19 cellular contexts compared by ENCODE assay signal in the genomic region with DNA sequence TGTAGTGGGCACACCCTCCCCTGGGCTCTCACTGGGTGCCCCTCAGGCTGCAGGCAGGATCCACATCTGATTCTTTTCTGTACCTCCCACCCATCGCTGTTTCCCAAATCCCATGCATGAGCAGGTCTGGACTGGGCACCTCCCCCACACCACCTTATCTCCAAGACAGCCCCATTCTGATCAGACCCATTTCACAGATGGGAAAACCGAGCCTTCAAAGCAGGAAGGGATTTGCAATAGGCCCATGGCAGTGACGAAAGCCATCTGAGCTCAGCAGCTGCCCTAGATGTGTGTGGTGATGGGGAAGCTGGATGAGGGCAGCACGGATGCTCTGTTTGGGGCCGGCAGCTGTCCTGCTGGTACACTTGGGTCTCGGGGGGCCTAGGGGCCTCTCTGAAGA. TPM values are rescaled to one million over a fixed set of nuclear protein-coding genes. Genes with fewer than 3 reads are reported as not detected.
DNase-seq lines count a peak whose midpoint lies in the region; TF ChIP-seq lines count a peak whose summit lies in the region.
"Had no signal": no experiment of that assay in that cellular context is flagged by ENCODE, and none has a peak within 500 bp of the region (broad histone marks: within the 10 kb centered on the region; RNA-seq: fewer than 3 reads in every experiment).

No MANE protein-coding gene starts in this region.

- H2AFZ ChIP-seq in PC-9: no peak overlapping the region
- no peak overlapping the region for H2AFZ ChIP-seq in mammary epithelial cell (ENCODE audit: low read depth, low read length)

- no peaks in the 10 kb centered on the region for H3K27me3 Mint-ChIP-seq in Calu3 (ENCODE audit: unreplicated experiment)

- peaks cover 54% of the 10 kb centered on the region for H3K36me3 Mint-ChIP-seq in Calu3 (ENCODE audit: insufficient read depth, unreplicated experiment)
- H3K36me3 Mint-ChIP-seq: CD14-positive monocyte had no signal

- H3K9me2 ChIP-seq in PC-9 (ENCODE audit: insufficient read depth): no peaks in the 10 kb centered on the region

- H3K4me1 ChIP-seq in PC-9 (replicated peaks; ENCODE audit: insufficient read depth): peaks cover 37% of the 10 kb centered on the region
- H3K4me1 ChIP-seq in mammary epithelial cell (ENCODE audit: insufficient read depth, low read length): peaks cover 20% of the 10 kb centered on the region
- peaks cover 35% of the 10 kb centered on the region for H3K4me1 ChIP-seq in skeletal muscle satellite cell (ENCODE audit: control insufficient read depth, insufficient read depth, low read length)
- H3K4me1 ChIP-seq: HAP-1 had no signal

- TF ChIP-seq CTCF in Calu3 (IDR thresholded peaks at IDR 0.05; ENCODE audit: unreplicated experiment) (no peak), PC-9 (conservative IDR thresholded peaks at IDR 0.05) (no peak), mammary epithelial cell (conservative IDR thresholded peaks at IDR 0.05 in 1 of 2, IDR thresholded peaks at IDR 0.05 in 1 of 2; ENCODE audit: extremely low read depth in 1 of 2, insufficient read depth in 1 of 2, low read depth in 1 of 2, low read length in 2 of 2) (no peak)

- dilution Hi-C loops in mammary epithelial cell (cut with HindIII; ENCODE audit: low sequenced_read_pairs): no loop called here

- H3K4me2 ChIP-seq in PC-9 (peak overlapping the region; percentile 75), mammary epithelial cell (ENCODE audit: insufficient read depth, low read depth, low read length) (peak overlapping the region; percentile 90), skeletal muscle satellite cell (ENCODE audit: low read length) (peak overlapping the region; percentile 85)

- no peak for TF ChIP-seq POLR2A in erythroblast (IDR thresholded peaks at IDR 0.05; ENCODE audit: low read length)

- peak overlapping the region; percentile 83 for H3K27ac Mint-ChIP-seq in Calu3 (ENCODE audit: unreplicated experiment)
- H3K27ac Mint-ChIP-seq: CD14-positive monocyte had no signal

- H3K9me3 ChIP-seq in PC-9 (ENCODE audit: insufficient read depth, low read depth): no peaks in the 10 kb centered on the region
- H3K9me3 ChIP-seq in mammary epithelial cell (replicated peaks; ENCODE audit: insufficient read depth, low read length): no peaks in the 10 kb centered on the region
- no peaks in the 10 kb centered on the region for H3K9me3 ChIP-seq in skeletal muscle satellite cell (replicated peaks; ENCODE audit: low read length)
- H3K9me3 ChIP-seq: HAP-1, SJCRH30 had no signal

- in situ Hi-C loops in mammary epithelial cell (cut with MboI; ENCODE audit: low sequenced_read_pairs in 2 of 2): no loop called here

- H3F3A ChIP-seq in PC-9 (ENCODE audit: insufficient read depth, low read depth): peaks cover 51% of the 10 kb centered on the region

- peak overlapping the region; percentile 78 for H3K27ac ChIP-seq in PC-9
- no peak overlapping the region for H3K27ac ChIP-seq in mammary epithelial cell (ENCODE audit: insufficient read depth, low read depth, low read length)
- H3K27ac ChIP-seq: SJCRH30 had no signal

- H4K20me1 ChIP-seq in PC-9 (ENCODE audit: insufficient read depth) (peaks cover 97% of the 10 kb centered on the region), mammary epithelial cell (ENCODE audit: insufficient read depth, low read length) (no peaks in the 10 kb centered on the region)

- BruUV-seq in Calu3 (replicated peaks; lab: Mats Ljungman, UMichigan): no TSS peak
- no TSS peak for BruUV-seq in PC-9 (replicated peaks; lab: Mats Ljungman, UMichigan)
- BruUV-seq in mammary epithelial cell (replicated peaks; lab: Mats Ljungman, UMichigan): no TSS peak

- H3K79me2 ChIP-seq in PC-9 (ENCODE audit: low read depth) (peaks cover 90% of the 10 kb centered on the region), mammary epithelial cell (ENCODE audit: insufficient read depth, low read length) (no peaks in the 10 kb centered on the region)

- 79% methylated on average over 6 of the region's 6 CpGs for WGBS in mammary epithelial cell (ENCODE audit: low coverage, missing lambda C conversion rate)

- H3K27me3 ChIP-seq in PC-9 (ENCODE audit: insufficient read depth, low read depth) (no peaks in the 10 kb centered on the region), mammary epithelial cell (ENCODE audit: insufficient read depth, low read length) (peaks cover 4% of the 10 kb centered on the region), skeletal muscle satellite cell (ENCODE audit: control insufficient read depth, insufficient read depth, low read length) (peaks cover 45% of the 10 kb centered on the region)

- H3K9ac ChIP-seq in mammary epithelial cell (ENCODE audit: insufficient read depth, low read length) (no peak overlapping the region), skeletal muscle satellite cell (ENCODE audit: low read depth, low read length) (no peak overlapping the region)

- DNase-seq in Calu3: no peak
- DNase-seq in PC-9: no peak
- DNase-seq in mammary epithelial cell: no peak
- no peak for DNase-seq in erythroblast (lab: John Stamatoyannopoulos, UW)
- DNase-seq in foreskin melanocyte: no peak
- no peak for DNase-seq in hippocampal formation (lab: John Stamatoyannopoulos, UW)
- DNase-seq: DND-41, KG1, MV-4-11, NCI-H1694 treated with DMSO at 0.1 percent for 48 hours, NCI-H2107, NCI-H510A, NCI-H774 had no signal

- CTCF ChIA-PET in Calu3 (lab: Charles Lee) (interaction anchor here (1.6 kb wide), 1 partner anchor 24 kb away, joined by 4 read pairs; no protein-coding TSS in a partner anchor), PC-9 (lab: Charles Lee) (interaction anchor here (0.5 kb wide), 1 partner anchor 42 kb away, joined by 14 read pairs; a partner anchor contains a TSS), mammary epithelial cell (lab: Charles Lee; ENCODE audit: low non-redundant PET) (interaction anchor here (0.6 kb wide), 1 partner anchor 432 kb away, joined by 3 read pairs; no protein-coding TSS in a partner anchor)

- H3K4me3 ChIP-seq in PC-9 (peak overlapping the region; percentile 47; the same call in 1 of the 2 replicates), mammary epithelial cell (replicated peaks in 1 of 3; ENCODE audit: insufficient read depth in 1 of 3, low read depth in 2 of 3, low read length in 3 of 3) (no peak overlapping the region), skeletal muscle satellite cell (ENCODE audit: low read length) (peak overlapping the region; percentile 54)
- H3K4me3 ChIP-seq: HAP-1, SJCRH30 had no signal

- H3K4me3 Mint-ChIP-seq in Calu3 (ENCODE audit: low read depth, unreplicated experiment): peak overlapping the region; percentile 66

- intact Hi-C loops in Calu3 (cut with micrococcal nuclease; ENCODE audit: unreplicated experiment) (no loop called here), PC-9 (cut with micrococcal nuclease; ENCODE audit: unreplicated experiment) (loop anchor here (2.0 kb wide), 2 partner anchors 17 to 19 kb away; no protein-coding TSS in a partner anchor), mammary epithelial cell (cut with micrococcal nuclease) (loop anchor here (2.0 kb wide), 1 partner anchor 33 kb away; no protein-coding TSS in a partner anchor)

- no peaks in the 10 kb centered on the region for H3K9me3 Mint-ChIP-seq in Calu3 (ENCODE audit: low read depth, unreplicated experiment)

- peaks cover 27% of the 10 kb centered on the region for H3K4me1 Mint-ChIP-seq in Calu3 (ENCODE audit: low read depth, unreplicated experiment)
- H3K4me1 Mint-ChIP-seq: CD14-positive monocyte had no signal

- H3K36me3 ChIP-seq in PC-9 (ENCODE audit: low read depth) (peaks cover 3% of the 10 kb centered on the region; the same call in 1 of the 2 replicates), mammary epithelial cell (ENCODE audit: insufficient read depth, low read length) (no peaks in the 10 kb centered on the region), skeletal muscle satellite cell (ENCODE audit: insufficient read depth, low read length) (no peaks in the 10 kb centered on the region)
- H3K36me3 ChIP-seq: HAP-1, SJCRH30 had no signal

- POLR2A ChIA-PET in PC-9 (lab: Charles Lee; ENCODE audit: unreplicated experiment): no interaction called here

RNA-seq across cellular contexts. Expression of a gene that starts 41.4 kb away (rescaled TPM):
- 97.0 and 100.0 TPM in 2 replicates for total RNA-seq in Calu3 (2022)
- total RNA-seq in PC-9 (2021): 66.9 and 75.5 TPM in 2 replicates
- total RNA-seq in mammary epithelial cell: under 1 TPM; 0.31 to 0.50 TPM
- 0.15 TPM for polyA plus RNA-seq in mammary epithelial cell
- 0.21 TPM for polyA minus RNA-seq in mammary epithelial cell
- not detected in 2 replicates for total RNA-seq in skeletal muscle satellite cell (2012; rRNA removed)
- total RNA-seq: G401, OCI-LY7, SJCRH30 had no signal
- polyA plus RNA-seq: CD14-positive monocyte had no signal

Comparison
In these comparisons a context has a peak if more than half of its experiments do, and no peak if none do; other contexts are left out.
1. H3K4me3 ChIP-seq: peak in PC-9 (single experiment) and skeletal muscle satellite cell (single experiment); none in mammary epithelial cell (0 of 3).
2. RNA of a gene that starts 41.4 kb away (total RNA-seq): 97.0 to 100.0 TPM in Calu3 and 66.9 to 75.5 TPM in PC-9; 0.31 to 0.50 TPM in mammary epithelial cell; every median in the first group is over 10 times any median in the second.
3. Peak in every context shown above with its lines, with median percentiles within 50 percentile points of each other: H3K4me2 ChIP-seq.